In the genomic region with DNA sequence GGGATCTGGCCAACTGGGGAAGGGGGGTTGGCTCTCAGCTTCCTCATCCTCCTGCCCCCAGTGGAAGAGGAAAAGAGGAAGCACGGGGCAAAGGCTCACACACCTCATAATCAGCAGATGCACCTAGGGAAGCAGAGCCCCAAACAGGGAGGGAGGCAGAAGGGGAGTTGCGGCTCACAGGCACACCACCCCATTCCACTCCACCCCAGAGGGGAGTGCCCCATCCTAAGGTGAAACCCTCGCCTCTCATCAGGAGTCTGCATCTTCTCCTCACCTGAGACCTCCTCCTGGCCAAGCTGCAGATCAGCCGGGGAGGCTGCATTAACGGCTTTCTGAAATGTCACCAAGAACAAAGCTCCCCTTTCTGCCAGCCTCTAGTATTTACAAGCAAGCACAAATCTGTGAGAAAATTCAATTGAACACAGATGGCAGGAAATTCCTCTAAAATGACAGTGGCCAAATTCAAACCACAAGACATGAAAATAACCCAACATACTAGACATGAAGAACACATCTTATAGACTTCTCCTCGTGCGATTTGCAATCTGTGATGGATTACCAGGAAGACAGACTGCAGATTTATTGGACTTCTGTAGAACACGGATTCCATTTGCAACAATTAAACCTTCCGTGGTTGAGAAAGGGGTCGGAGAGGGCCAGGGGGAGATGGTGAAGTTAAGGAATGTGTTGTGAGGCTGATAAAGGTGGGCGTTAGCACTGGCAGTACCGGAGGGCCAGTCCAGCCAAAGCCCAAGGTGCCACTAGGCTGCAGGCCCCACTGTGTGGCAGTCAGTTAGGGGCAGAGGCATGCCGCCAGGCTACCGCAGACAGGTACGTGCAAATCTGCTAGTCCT, we compare ENCODE assay signal across 16 cellular contexts.
DNase-seq lines count a peak whose midpoint lies in the region; ATAC-seq, FAIRE-seq and TF ChIP-seq lines count a peak whose summit lies in the region.
"Had no signal": no experiment of that assay in that cellular context is flagged by ENCODE, and none has a peak within 500 bp of the region (broad histone marks: within the 10 kb centered on the region; RNA-seq: fewer than 3 reads in every experiment).

No MANE protein-coding gene starts in this region.

- H3K9me3 Mint-ChIP-seq in activated naive CD8-positive, alpha-beta T cell treated with anti-CD3 and anti-CD28 coated beads, Interleukin-2, amount 50 U/mL, for 24 hours = no peaks in the 10 kb centered on the region
- H3K9me3 Mint-ChIP-seq: activated B cell treated with CpG ODN at 0.5 μM for 24 hours; CD4-positive, CD25-positive, alpha-beta regulatory T cell; stimulated activated naive CD8-positive, alpha-beta T cell treated with anti-CD3 and anti-CD28 coated beads, Interleukin-15, amount 100 ng/mL, for 72 hours had no signal

- no peaks in the 10 kb centered on the region for H3K36me3 ChIP-seq in kidney (ENCODE audit: control insufficient read depth in 1 of 2, insufficient read depth in 2 of 2, low read length in 2 of 2)
- H3K36me3 ChIP-seq: breast epithelium had no signal

- H3K4me3 ChIP-seq in AG09309 (ENCODE audit: control insufficient read depth, low read depth, low read length) (no peak overlapping the region), HFF-Myc (replicated peaks; ENCODE audit: low read depth, low read length) (no peak overlapping the region), astrocyte of the cerebellum (ENCODE audit: low read depth, low read length) (no peak overlapping the region), kidney (ENCODE audit: low read length in 2 of 2) (no peak overlapping the region)
- H3K4me3 ChIP-seq: breast epithelium, K562 had no signal

- DNase-seq in AG09309 (ENCODE audit: low read depth) (peak; percentile 92), HFF-Myc (ENCODE audit: extremely low read depth, low read depth) (peak; percentile 95), astrocyte of the cerebellum (ENCODE audit: low read depth) (peak; percentile 41), kidney (peak; percentile 58)
- DNase-seq in activated naive CD8-positive, alpha-beta T cell treated with anti-CD3 and anti-CD28 coated beads, Interleukin-2, amount 50 U/mL, for 24 hours = no peak
- DNase-seq: activated B cell treated with CpG ODN at 0.5 μM for 24 hours; activated T-cell treated with anti-CD3 and anti-CD28 coated beads, Interleukin-2, amount 50 U/mL, for 1 hour; CD4-positive, CD25-positive, alpha-beta regulatory T cell; GF-D8; NCI-H1930; stimulated activated naive CD8-positive, alpha-beta T cell treated with anti-CD3 and anti-CD28 coated beads, Interleukin-15, amount 100 ng/mL, for 72 hours had no signal

- no peak overlapping the region for H3K27ac Mint-ChIP-seq in activated naive CD8-positive, alpha-beta T cell treated with anti-CD3 and anti-CD28 coated beads, Interleukin-2, amount 50 U/mL, for 24 hours
- H3K27ac Mint-ChIP-seq: activated B cell treated with CpG ODN at 0.5 μM for 24 hours; CD4-positive, CD25-positive, alpha-beta regulatory T cell; stimulated activated naive CD8-positive, alpha-beta T cell treated with anti-CD3 and anti-CD28 coated beads, Interleukin-15, amount 100 ng/mL, for 72 hours had no signal

- peaks cover 20% of the 10 kb centered on the region for H3K27me3 Mint-ChIP-seq in activated naive CD8-positive, alpha-beta T cell treated with anti-CD3 and anti-CD28 coated beads, Interleukin-2, amount 50 U/mL, for 24 hours
- H3K27me3 Mint-ChIP-seq: CD4-positive, CD25-positive, alpha-beta regulatory T cell had no signal

- no peaks in the 10 kb centered on the region for H3K9me3 ChIP-seq in kidney (ENCODE audit: control insufficient read depth in 1 of 2, low read length in 2 of 2)
- H3K9me3 ChIP-seq: breast epithelium had no signal

- intact Hi-C loops in kidney (cut with DNase I) = no loop called here

- FAIRE-seq in kidney (lab: Jason Lieb, UNC) = no peak
- FAIRE-seq: K562 had no signal

- no peaks in the 10 kb centered on the region for H3K36me3 Mint-ChIP-seq in activated naive CD8-positive, alpha-beta T cell treated with anti-CD3 and anti-CD28 coated beads, Interleukin-2, amount 50 U/mL, for 24 hours (ENCODE audit: low read depth)
- H3K36me3 Mint-ChIP-seq: CD4-positive, CD25-positive, alpha-beta regulatory T cell had no signal

- in situ Hi-C loops in astrocyte of the cerebellum (cut with HindIII; ENCODE audit: low sequenced_read_pairs) = no loop called here

- no peak overlapping the region for H3K27ac ChIP-seq in kidney (ENCODE audit: low read depth in 2 of 2, low read length in 2 of 2)
- H3K27ac ChIP-seq: breast epithelium had no signal

- TF ChIP-seq CTCF in AG09309 (IDR thresholded peaks at IDR 0.05; ENCODE audit: control insufficient read depth, insufficient read depth, low read depth, low read length, missing control alignments) (no peak), HFF-Myc (IDR thresholded peaks at IDR 0.05; ENCODE audit: low read depth, low read length, missing control alignments) (no peak), astrocyte of the cerebellum (IDR thresholded peaks at IDR 0.05; ENCODE audit: low read depth, low read length, missing control alignments) (no peak), kidney (IDR thresholded peaks at IDR 0.05; ENCODE audit: borderline replicate concordance, extremely low read depth, insufficient read depth) (no peak)

- peaks cover 0 to 2% of the 10 kb centered on the region in 2 donors for H3K4me1 ChIP-seq in kidney (ENCODE audit: control insufficient read depth in 1 of 2, insufficient read depth in 1 of 2, low read depth in 1 of 2, low read length in 2 of 2)
- H3K4me1 ChIP-seq: breast epithelium had no signal

- H3K9ac ChIP-seq in kidney (ENCODE audit: low read length in 2 of 2) = no peak overlapping the region

- H3K4me1 Mint-ChIP-seq in activated naive CD8-positive, alpha-beta T cell treated with anti-CD3 and anti-CD28 coated beads, Interleukin-2, amount 50 U/mL, for 24 hours = no peaks in the 10 kb centered on the region
- H3K4me1 Mint-ChIP-seq: activated B cell treated with CpG ODN at 0.5 μM for 24 hours; CD4-positive, CD25-positive, alpha-beta regulatory T cell; stimulated activated naive CD8-positive, alpha-beta T cell treated with anti-CD3 and anti-CD28 coated beads, Interleukin-15, amount 100 ng/mL, for 72 hours had no signal

- no peak overlapping the region for H3K4me3 Mint-ChIP-seq in activated naive CD8-positive, alpha-beta T cell treated with anti-CD3 and anti-CD28 coated beads, Interleukin-2, amount 50 U/mL, for 24 hours
- H3K4me3 Mint-ChIP-seq: activated B cell treated with CpG ODN at 0.5 μM for 24 hours; CD4-positive, CD25-positive, alpha-beta regulatory T cell; stimulated activated naive CD8-positive, alpha-beta T cell treated with anti-CD3 and anti-CD28 coated beads, Interleukin-15, amount 100 ng/mL, for 72 hours had no signal

- no peak for ATAC-seq in HG03097 (IDR thresholded peaks at IDR 0.05; ENCODE audit: low FRiP score, unreplicated experiment)
- no peak for ATAC-seq in activated naive CD8-positive, alpha-beta T cell treated with anti-CD3 and anti-CD28 coated beads, Interleukin-2, amount 50 U/mL, for 24 hours
- ATAC-seq in HG02623 (IDR thresholded peaks at IDR 0.05; ENCODE audit: unreplicated experiment) = no peak
- ATAC-seq in GM21360 (IDR thresholded peaks at IDR 0.05; ENCODE audit: unreplicated experiment) = no peak
- ATAC-seq: K562; stimulated activated naive CD8-positive, alpha-beta T cell treated with anti-CD3 and anti-CD28 coated beads, Interleukin-15, amount 100 ng/mL, for 72 hours had no signal
